ENCODE assay signal across 7 cellular contexts in the genomic region with DNA sequence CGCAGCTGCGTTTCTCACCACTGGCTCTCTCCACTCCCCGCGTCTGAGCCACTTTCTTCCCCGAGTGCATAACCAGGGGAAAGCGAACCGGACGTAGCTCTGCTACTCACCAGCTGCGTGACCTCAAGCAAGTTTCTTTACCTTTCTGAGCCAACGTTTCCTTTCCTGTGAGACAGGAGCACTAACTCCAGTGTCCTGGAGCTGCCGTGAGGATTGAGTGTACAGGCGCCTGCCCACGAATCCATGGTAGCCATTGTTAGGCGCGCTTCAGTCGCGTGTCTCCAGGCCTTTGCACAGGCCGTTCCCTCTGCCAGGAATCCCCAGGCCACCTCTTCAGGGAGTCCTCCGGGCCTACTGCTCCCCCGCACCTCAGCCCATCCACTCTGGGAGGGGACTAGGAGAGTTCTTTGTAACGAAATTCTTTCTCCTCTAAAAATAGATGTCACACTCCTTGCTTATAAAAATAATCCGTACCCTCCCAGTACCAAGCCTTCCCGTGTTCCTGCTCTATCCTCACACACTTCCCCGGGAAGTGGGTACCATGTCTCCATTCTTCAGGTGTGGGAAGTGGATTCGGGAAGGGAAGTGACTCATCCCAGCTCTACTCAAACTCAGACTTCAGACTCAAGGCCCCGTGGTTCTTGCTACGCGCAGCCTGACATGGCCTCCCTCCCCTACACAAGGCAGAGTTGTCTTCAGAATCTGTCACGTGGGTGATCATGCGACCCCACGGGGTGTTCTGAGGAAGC.
DNase-seq lines count a peak whose midpoint lies in the region; ATAC-seq lines count a peak whose summit lies in the region.

No MANE protein-coding gene starts in this region.

- DNase-seq in UCSD-AML1 (lab: John Stamatoyannopoulos, UW; ENCODE audit: unreplicated experiment) (peak; percentile 77), germinal center (ENCODE audit: low spot score) (peak; percentile 51), HuH-7.5 (ENCODE audit: low spot score) (no peak), NOMO-1 (lab: John Stamatoyannopoulos, UW; ENCODE audit: unreplicated experiment in 2 of 2) (no peak)
- DNase-seq in stimulated activated CD4-positive, alpha-beta T cell treated with anti-CD3 and anti-CD28 coated beads, Interleukin-2, amount 100 ng/mL, for 48 hours, result peak; percentile 42 to 62

- ATAC-seq in GM19351 (IDR thresholded peaks at IDR 0.05; ENCODE audit: unreplicated experiment), result peak; percentile 40
- ATAC-seq in HG03097 (IDR thresholded peaks at IDR 0.05; ENCODE audit: low FRiP score, unreplicated experiment), result peak; percentile 45

Comparison
In these comparisons a context has a peak if more than half of its experiments do, and no peak if none do; other contexts are left out.
1. DNase-seq: peak in UCSD-AML1 (single experiment), germinal center (single experiment) and stimulated activated CD4-positive, alpha-beta T cell treated with anti-CD3 and anti-CD28 coated beads, Interleukin-2, amount 100 ng/mL, for 48 hours (2 of 2); none in HuH-7.5 (single experiment) and NOMO-1 (0 of 2).